1 cellular context compared by ENCODE assay signal in the genomic region with DNA sequence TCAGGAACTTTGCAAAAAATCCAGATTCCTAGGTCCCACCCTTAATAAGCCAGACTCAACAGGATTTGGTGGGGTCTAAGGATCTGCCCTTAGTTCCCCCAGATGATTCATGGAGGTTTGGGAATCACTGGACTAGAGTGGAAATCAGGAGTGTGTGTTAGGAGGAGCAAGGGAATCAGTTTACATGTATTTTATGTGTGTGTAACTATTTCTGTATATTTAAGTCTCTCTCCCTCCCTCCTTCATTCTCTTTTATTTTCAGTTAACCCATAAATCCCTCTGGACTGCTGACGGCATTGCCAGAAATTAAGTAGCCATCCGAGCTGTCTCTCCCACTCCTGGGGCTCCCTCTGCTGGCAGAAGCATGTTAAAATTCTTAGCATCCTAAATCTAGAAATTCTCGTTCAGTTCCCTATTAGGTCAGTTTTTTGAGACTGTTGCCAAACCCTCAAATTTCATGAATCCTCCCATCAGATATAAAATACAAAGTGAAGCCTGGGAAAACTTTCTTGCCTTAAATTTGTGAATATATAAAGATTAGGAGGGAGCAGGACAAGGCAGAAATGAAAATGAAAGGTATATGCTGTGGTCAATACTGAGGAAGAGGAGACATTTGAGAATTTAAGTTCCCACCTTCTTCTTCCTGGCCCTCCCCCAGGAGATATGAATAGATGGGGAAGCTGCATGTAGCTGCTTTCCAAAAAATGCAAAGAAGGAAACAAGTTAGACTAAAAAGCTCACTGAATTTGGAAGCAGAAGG.
TF ChIP-seq lines count a peak whose summit lies in the region.

No MANE protein-coding gene starts in this region.

TF ChIP-seq in HEK293, 187 proteins besides CTCF, POLR2A, EP300 and RAD21 (continued from another document):
- TF ChIP-seq, protein P1, sequence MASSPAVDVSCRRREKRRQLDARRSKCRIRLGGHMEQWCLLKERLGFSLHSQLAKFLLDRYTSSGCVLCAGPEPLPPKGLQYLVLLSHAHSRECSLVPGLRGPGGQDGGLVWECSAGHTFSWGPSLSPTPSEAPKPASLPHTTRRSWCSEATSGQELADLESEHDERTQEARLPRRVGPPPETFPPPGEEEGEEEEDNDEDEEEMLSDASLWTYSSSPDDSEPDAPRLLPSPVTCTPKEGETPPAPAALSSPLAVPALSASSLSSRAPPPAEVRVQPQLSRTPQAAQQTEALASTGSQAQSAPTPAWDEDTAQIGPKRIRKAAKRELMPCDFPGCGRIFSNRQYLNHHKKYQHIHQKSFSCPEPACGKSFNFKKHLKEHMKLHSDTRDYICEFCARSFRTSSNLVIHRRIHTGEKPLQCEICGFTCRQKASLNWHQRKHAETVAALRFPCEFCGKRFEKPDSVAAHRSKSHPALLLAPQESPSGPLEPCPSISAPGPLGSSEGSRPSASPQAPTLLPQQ (tag by site-specific recombination; IDR thresholded peaks at IDR 0.05) = peak; percentile 53; the same call in 1 of the 2 replicates
- peak; percentile 30; the same call in 1 of the 2 replicates for TF ChIP-seq ZNF335 (tag by site-specific recombination; conservative IDR thresholded peaks at IDR 0.05)
- TF ChIP-seq ZBTB20 (tag by site-specific recombination; IDR thresholded peaks at IDR 0.05) = peak; percentile 57
